ENCODE assay signal across 9 cellular contexts in genomic region chr1:175376194-175376593, GRCh38.
DNase-seq lines count a peak whose midpoint lies in the region; ATAC-seq and TF ChIP-seq lines count a peak whose summit lies in the region.
"Had no signal": no experiment of that assay in that cellular context is flagged by ENCODE, and none has a peak within 500 bp of the region (broad histone marks: within the 10 kb centered on the region; RNA-seq: fewer than 3 reads in every experiment).

No MANE protein-coding gene starts in this region.

- peak; percentile 54 for TF ChIP-seq CTCF in PC-3 (conservative IDR thresholded peaks at IDR 0.05; ENCODE audit: low read depth, low read length)
- peak; percentile 39 for TF ChIP-seq CTCF in hepatocyte (IDR thresholded peaks at IDR 0.05; ENCODE audit: poor library complexity)

- no peaks in the 10 kb centered on the region for H3K79me2 ChIP-seq in PC-3 (ENCODE audit: low read length)
- no peaks in the 10 kb centered on the region for H3K79me2 ChIP-seq in hepatocyte

- intact Hi-C loops in PC-3 (cut with micrococcal nuclease), result loop anchor here (10.0 kb wide), 1 partner anchor 699 kb away; no protein-coding TSS in a partner anchor

- peak; percentile 74 for DNase-seq in DMS53 (lab: John Stamatoyannopoulos, UW)
- peak; percentile 11 for DNase-seq in PC-3
- peak; percentile 23 for DNase-seq in hepatocyte (ENCODE audit: low spot score)
- DNase-seq in NCI-H187 treated with DMSO at 0.1 percent for 48 hours (lab: John Stamatoyannopoulos, UW), result no peak
- no peak for DNase-seq in GDM1 (lab: John Stamatoyannopoulos, UW)
- DNase-seq in HK-2 (ENCODE audit: unreplicated experiment), result no peak
- no peak for DNase-seq in NK-92 (lab: John Stamatoyannopoulos, UW; ENCODE audit: unreplicated experiment)
- DNase-seq: activated naive CD8-positive, alpha-beta T cell treated with anti-CD3 and anti-CD28 coated beads, Interleukin-2, amount 10 ng/mL, durations not matched to agents 7 days and 5 days had no signal

- H2AFZ ChIP-seq in PC-3 (ENCODE audit: low read length) (no peak overlapping the region), hepatocyte (no peak overlapping the region)

- no TSS peak for BruUV-seq in PC-3 (replicated peaks; lab: Mats Ljungman, UMichigan)

- H4K20me1 ChIP-seq in PC-3 (ENCODE audit: low read length), result no peaks in the 10 kb centered on the region
- no peaks in the 10 kb centered on the region for H4K20me1 ChIP-seq in hepatocyte (ENCODE audit: insufficient read depth, poor library complexity, severe bottlenecking)

- H3K27me3 ChIP-seq in PC-3 (ENCODE audit: low read length) (peaks cover 33% of the 10 kb centered on the region; the same call in 1 of the 2 replicates), hepatocyte (no peaks in the 10 kb centered on the region)

- H3K4me2 ChIP-seq in PC-3 (ENCODE audit: low read length), result no peak overlapping the region
- no peak overlapping the region for H3K4me2 ChIP-seq in hepatocyte

- H3K36me3 ChIP-seq in PC-3 (ENCODE audit: low read depth, low read length), result no peaks in the 10 kb centered on the region
- H3K36me3 ChIP-seq in hepatocyte (replicated peaks; ENCODE audit: insufficient read depth, low read depth), result no peaks in the 10 kb centered on the region

- H3K9me2 ChIP-seq in PC-3 (replicated peaks; ENCODE audit: low read length), result no peaks in the 10 kb centered on the region
- H3K9me2 ChIP-seq in hepatocyte (replicated peaks; ENCODE audit: insufficient read depth), result no peaks in the 10 kb centered on the region

- H3K4me3 ChIP-seq in PC-3 (ENCODE audit: low read length), result no peak overlapping the region
- no peak overlapping the region for H3K4me3 ChIP-seq in hepatocyte

- 63% methylated on average over 3 of the region's 3 CpGs for WGBS in hepatocyte (ENCODE audit: low lambda C conversion rate, missing lambda C conversion rate)

- ATAC-seq in GM19463 (IDR thresholded peaks at IDR 0.05; ENCODE audit: unreplicated experiment), result peak; percentile 54
- ATAC-seq in PC-3, result peak; percentile 45

- H3K27ac ChIP-seq in PC-3 (ENCODE audit: low read length) (no peak overlapping the region), hepatocyte (no peak overlapping the region)

- H3K9me3 ChIP-seq in PC-3 (ENCODE audit: low read length), result no peaks in the 10 kb centered on the region
- no peaks in the 10 kb centered on the region for H3K9me3 ChIP-seq in hepatocyte (ENCODE audit: low read depth)

- CTCF ChIA-PET in PC-3 (lab: Charles Lee), result interaction anchor here (0.7 kb wide), 1 partner anchor 334 kb away, joined by 3 read pairs; no protein-coding TSS in a partner anchor

- no peak overlapping the region for H3K9ac ChIP-seq in PC-3 (ENCODE audit: low read length)

- POLR2A ChIA-PET in PC-3 (lab: Charles Lee; ENCODE audit: unreplicated experiment), result no interaction called here

- H3F3A ChIP-seq in PC-3 (ENCODE audit: low read length, unreplicated experiment), result no peaks in the 10 kb centered on the region

- H3K4me1 ChIP-seq in PC-3 (ENCODE audit: insufficient read depth, low read length), result no peaks in the 10 kb centered on the region
- no peaks in the 10 kb centered on the region for H3K4me1 ChIP-seq in hepatocyte (ENCODE audit: insufficient read depth)

Comparison
In these comparisons a context has a peak if more than half of its experiments do, and no peak if none do; other contexts are left out.
1. DNase-seq: peak in DMS53 (single experiment), PC-3 (single experiment) and hepatocyte (single experiment); none in NCI-H187 treated with DMSO at 0.1 percent for 48 hours (single experiment), GDM1 (single experiment), HK-2 (single experiment) and NK-92 (single experiment).